8 cellular contexts compared by ENCODE assay signal in the genomic region with DNA sequence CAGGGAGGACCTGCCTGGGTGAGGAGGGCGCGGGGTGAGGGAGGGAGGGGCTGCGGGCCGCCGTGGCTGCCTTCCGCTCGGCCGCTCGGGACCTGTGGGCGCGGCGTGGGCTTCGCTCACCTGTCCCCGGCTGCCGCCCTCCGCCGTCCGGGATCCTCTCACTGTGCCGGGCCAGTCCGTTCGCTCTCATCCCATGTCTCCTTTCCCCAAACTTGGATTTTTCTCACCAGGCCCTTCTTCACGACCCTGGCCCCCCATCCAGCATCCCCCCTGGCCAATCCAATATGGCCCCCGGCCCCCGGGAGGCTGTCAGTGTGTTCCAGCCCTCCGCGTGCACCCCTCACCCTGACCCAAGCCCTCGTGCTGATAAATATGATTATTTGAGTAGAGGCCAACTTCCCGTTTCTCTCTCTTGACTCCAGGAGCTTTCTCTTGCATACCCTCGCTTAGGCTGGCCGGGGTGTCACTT. TPM values are rescaled to one million over a fixed set of nuclear protein-coding genes. Genes with fewer than 3 reads are reported as not detected.
DNase-seq lines count a peak whose midpoint lies in the region; ATAC-seq, FAIRE-seq and TF ChIP-seq lines count a peak whose summit lies in the region.

No MANE protein-coding gene starts in this region.

- peak overlapping the region; percentile 86 for H2AFZ ChIP-seq in keratinocyte (ENCODE audit: control insufficient read depth, low read length)

- H3K4me1 Mint-ChIP-seq in CD8-positive, alpha-beta memory T cell, result peaks cover 37 to 49% (median 43%) of the 10 kb centered on the region in 3 donors
- H3K4me1 Mint-ChIP-seq in IgD-negative memory B cell, result peaks cover 12 to 31% (median 17%) of the 10 kb centered on the region in 3 donors

- peaks cover 0 to 18% (median 0%) of the 10 kb centered on the region in 3 donors for H3K36me3 Mint-ChIP-seq in CD8-positive, alpha-beta memory T cell
- H3K36me3 Mint-ChIP-seq in IgD-negative memory B cell, result no peaks in the 10 kb centered on the region

- peaks cover 18% of the 10 kb centered on the region for H3K79me2 ChIP-seq in keratinocyte (ENCODE audit: control insufficient read depth, insufficient read depth, low read length)

- FAIRE-seq in keratinocyte (lab: Jason Lieb, UNC), result no peak

- CTCF ChIA-PET in CD8-positive, alpha-beta memory T cell (lab: Charles Lee), result interaction anchor here (0.7 to 5.2 kb wide), 7 partner anchors 8 to 90 kb away, joined by 3 to 28 read pairs (median 4); partner anchors contain the start of genes NOL9 and TAS1R1

- peak overlapping the region; percentile 89 to 99 (median 96) for H3K4me3 Mint-ChIP-seq in CD8-positive, alpha-beta memory T cell
- H3K4me3 Mint-ChIP-seq in IgD-negative memory B cell, result peak overlapping the region; percentile 89 to 99 (median 96)

- under 1% methylated on average over 23 of the region's 30 CpGs for WGBS in suprapubic skin

- H3K27ac Mint-ChIP-seq in CD8-positive, alpha-beta memory T cell, result peak overlapping the region; percentile 87 to 98 (median 98)
- H3K27ac Mint-ChIP-seq in IgD-negative memory B cell, result peak overlapping the region; percentile 88 to 99 (median 97)

- DNase-seq in CD8-positive, alpha-beta memory T cell, result no peak
- no peak for DNase-seq in keratinocyte (ENCODE audit: low read depth, low spot score)
- no peak for DNase-seq in suprapubic skin (ENCODE audit: low spot score in 2 of 2)
- no peak for DNase-seq in foreskin melanocyte

- peak overlapping the region; percentile 88 for H3K27ac ChIP-seq in CD8-positive, alpha-beta memory T cell (ENCODE audit: low read depth, low read length)
- H3K27ac ChIP-seq in angular gyrus (ENCODE audit: low read depth, low read length) (peak overlapping the region; percentile 94), keratinocyte (ENCODE audit: control insufficient read depth, insufficient read depth, low read length) (peak overlapping the region; percentile 69), suprapubic skin (peak overlapping the region; percentile 92)

- no peak for TF ChIP-seq CTCF in keratinocyte (optimal IDR thresholded peaks at IDR 0.05 in 1 of 3, IDR thresholded peaks at IDR 0.05 in 1 of 3, conservative IDR thresholded peaks at IDR 0.05 in 1 of 3; ENCODE audit: extremely low read depth in 1 of 3, insufficient read depth in 2 of 3, low read length in 3 of 3)
- TF ChIP-seq CTCF in suprapubic skin (IDR thresholded peaks at IDR 0.05), result no peak

- TF ChIP-seq POLR2A in suprapubic skin (IDR thresholded peaks at IDR 0.05) (no peak), GM18505 (IDR thresholded peaks at IDR 0.05; ENCODE audit: borderline replicate concordance, extremely low read depth, insufficient read depth, insufficient read length) (no peak)

- no peak for TF ChIP-seq EP300 in suprapubic skin (IDR thresholded peaks at IDR 0.05)

- H3K4me3 ChIP-seq in CD8-positive, alpha-beta memory T cell (ENCODE audit: low read length), result peak overlapping the region; percentile 85
- H3K4me3 ChIP-seq in keratinocyte (ENCODE audit: control insufficient read depth in 2 of 3, extremely low read depth in 1 of 3, insufficient read depth in 2 of 3, low read depth in 1 of 3, low read length in 3 of 3) (peak overlapping the region; percentile 78 to 91 (median 90)), suprapubic skin (peak overlapping the region; percentile 82)

- peak overlapping the region; percentile 82 for H3K4me2 ChIP-seq in keratinocyte (ENCODE audit: control insufficient read depth, extremely low read depth, insufficient read depth, low read depth, low read length)

- H3K27me3 ChIP-seq in CD8-positive, alpha-beta memory T cell (ENCODE audit: insufficient read depth, low read length, poor library complexity, severe bottlenecking), result no peaks in the 10 kb centered on the region
- no peaks in the 10 kb centered on the region for H3K27me3 ChIP-seq in keratinocyte (ENCODE audit: control insufficient read depth, extremely low read depth, insufficient read depth, low read length)
- H3K27me3 ChIP-seq in suprapubic skin, result no peaks in the 10 kb centered on the region

- ATAC-seq in GM18505 (IDR thresholded peaks at IDR 0.05; ENCODE audit: unreplicated experiment) (no peak), GM18502 (IDR thresholded peaks at IDR 0.05; ENCODE audit: poor library complexity, unreplicated experiment) (no peak)

- peaks cover 3% of the 10 kb centered on the region for H4K20me1 ChIP-seq in keratinocyte (ENCODE audit: control insufficient read depth, extremely low read depth, insufficient read depth, low read length)

- H3K9me3 ChIP-seq in CD8-positive, alpha-beta memory T cell (ENCODE audit: low read length), result no peaks in the 10 kb centered on the region
- H3K9me3 ChIP-seq in keratinocyte (ENCODE audit: control insufficient read depth, low read depth, low read length) (no peaks in the 10 kb centered on the region), suprapubic skin (no peaks in the 10 kb centered on the region)

- no peaks in the 10 kb centered on the region for H3K36me3 ChIP-seq in CD8-positive, alpha-beta memory T cell (ENCODE audit: insufficient read depth, low read length)
- H3K36me3 ChIP-seq in keratinocyte (ENCODE audit: control insufficient read depth in 2 of 2, extremely low read depth in 1 of 2, insufficient read depth in 2 of 2, low read length in 2 of 2) (peaks cover 0 to 9% of the 10 kb centered on the region in 2 experiments), suprapubic skin (no peaks in the 10 kb centered on the region)

- POLR2A ChIA-PET in CD8-positive, alpha-beta memory T cell (lab: Charles Lee), result interaction anchor here (0.6 to 4.0 kb wide), 8 partner anchors 9 to 205 kb away, joined by 3 to 64 read pairs (median 3); partner anchors contain the start of genes CAMTA1 and KLHL21

- dilution Hi-C loops in keratinocyte (cut with MboI; ENCODE audit: extremely low pct_ligation_motif_present, low sequenced_read_pairs), result no loop called here

- H3K9me1 ChIP-seq in keratinocyte (ENCODE audit: control insufficient read depth, extremely low read depth, insufficient read depth, low read length), result peaks cover 2% of the 10 kb centered on the region

- H3K9me3 Mint-ChIP-seq in CD8-positive, alpha-beta memory T cell, result no peaks in the 10 kb centered on the region
- H3K9me3 Mint-ChIP-seq in IgD-negative memory B cell, result no peaks in the 10 kb centered on the region

- peaks cover 30% of the 10 kb centered on the region for H3K4me1 ChIP-seq in CD8-positive, alpha-beta memory T cell (ENCODE audit: insufficient read depth, low read length)
- H3K4me1 ChIP-seq in keratinocyte (ENCODE audit: control insufficient read depth, extremely low read depth, insufficient read depth, low read length) (peaks cover 26% of the 10 kb centered on the region), suprapubic skin (peaks cover 42% of the 10 kb centered on the region)

- peak overlapping the region; percentile 83 for H3K9ac ChIP-seq in keratinocyte (ENCODE audit: control insufficient read depth, extremely low read depth, insufficient read depth, low read length)

- H3K27me3 Mint-ChIP-seq in CD8-positive, alpha-beta memory T cell, result no peaks in the 10 kb centered on the region
- no peaks in the 10 kb centered on the region for H3K27me3 Mint-ChIP-seq in IgD-negative memory B cell

RNA-seq across cellular contexts. Expression of gene ZBTB48, which starts 0.4 kb away (rescaled TPM):
- 10 to 100 TPM; 25.0 to 31.7 TPM for total RNA-seq in CD8-positive, alpha-beta memory T cell
- 24.1 TPM for polyA plus RNA-seq in CD8-positive, alpha-beta memory T cell
- polyA plus RNA-seq in IgD-negative memory B cell, result 21.4 TPM
- polyA plus RNA-seq in keratinocyte, result 9.7 to 21.1 TPM (median 10.9 TPM) in 3 replicates
- polyA plus RNA-seq in keratinocyte (2011; ENCODE audit: low read depth), result 13.1 TPM
- polyA plus RNA-seq in keratinocyte (2011; cell fraction: cytosol; rRNA removed), result 5.6 and 9.2 TPM in 2 replicates
- polyA plus RNA-seq in keratinocyte (2011; cell fraction: nucleus; rRNA removed), result 28.2 and 30.9 TPM in 2 replicates
- 11.5 and 12.6 TPM in 2 replicates for polyA plus RNA-seq in keratinocyte (2012; ENCODE audit: low replicate concordance)
- polyA minus RNA-seq in keratinocyte, result 12.6 to 19.0 TPM (median 16.8 TPM) in 3 replicates
- 25.7 TPM for polyA minus RNA-seq in keratinocyte (2011; cell fraction: cytosol; rRNA and poly(A)+ RNA removed)
- polyA minus RNA-seq in keratinocyte (2011; cell fraction: nucleus; rRNA and poly(A)+ RNA removed), result 17.1 and 28.2 TPM in 2 replicates
- total RNA-seq in suprapubic skin, result 10 to 100 TPM; 17.8 to 26.7 (median 21.6) TPM

RNA-seq across cellular contexts. Expression of gene KLHL21, which starts 22.5 kb away (rescaled TPM):
- 10 to 100 TPM; 36.4 to 37.3 TPM for total RNA-seq in CD8-positive, alpha-beta memory T cell
- 31.6 TPM for polyA plus RNA-seq in CD8-positive, alpha-beta memory T cell
- polyA plus RNA-seq in IgD-negative memory B cell (12.1 TPM), keratinocyte (24.8 to 51.0 TPM (median 32.8 TPM) in 3 replicates)
- polyA plus RNA-seq in keratinocyte (2011; ENCODE audit: low read depth), result 40.9 TPM
- 21.0 and 28.6 TPM in 2 replicates for polyA plus RNA-seq in keratinocyte (2011; cell fraction: cytosol; rRNA removed)
- 92.1 and 94.8 TPM in 2 replicates for polyA plus RNA-seq in keratinocyte (2011; cell fraction: nucleus; rRNA removed)
- 61.1 and 71.4 TPM in 2 replicates for polyA plus RNA-seq in keratinocyte (2012; ENCODE audit: low replicate concordance)
- 45.2 to 103 TPM (median 54.5 TPM) in 3 replicates for polyA minus RNA-seq in keratinocyte
- polyA minus RNA-seq in keratinocyte (2011; cell fraction: cytosol; rRNA and poly(A)+ RNA removed), result 99.4 TPM
- polyA minus RNA-seq in keratinocyte (2011; cell fraction: nucleus; rRNA and poly(A)+ RNA removed), result 96.4 and 111 TPM in 2 replicates
- 100 to 1,000 TPM; 105 to 125 (median 118) TPM for total RNA-seq in suprapubic skin

RNA-seq across cellular contexts. Expression of gene TAS1R1, which starts 25.0 kb away (rescaled TPM):
- total RNA-seq in CD8-positive, alpha-beta memory T cell, result not detected
- polyA plus RNA-seq in CD8-positive, alpha-beta memory T cell, result not detected
- polyA plus RNA-seq in IgD-negative memory B cell, result not detected
- polyA plus RNA-seq in keratinocyte, result not detected in 3 replicates
- not detected for polyA plus RNA-seq in keratinocyte (2011; ENCODE audit: low read depth)
- not detected in 2 replicates for polyA plus RNA-seq in keratinocyte (2011; cell fraction: cytosol; rRNA removed)
- not detected in 2 replicates for polyA plus RNA-seq in keratinocyte (2011; cell fraction: nucleus; rRNA removed)
- polyA plus RNA-seq in keratinocyte (2012; ENCODE audit: low replicate concordance), result 0.17 TPM in 1 of 2 replicates, not detected in the other
- polyA minus RNA-seq in keratinocyte, result not detected in 3 replicates
- polyA minus RNA-seq in keratinocyte (2011; cell fraction: cytosol; rRNA and poly(A)+ RNA removed), result not detected
- not detected in 2 replicates for polyA minus RNA-seq in keratinocyte (2011; cell fraction: nucleus; rRNA and poly(A)+ RNA removed)
- total RNA-seq in suprapubic skin, result under 1 TPM in 2 of 4 donors, not detected in 2; 0.40 to 0.45 TPM

RNA-seq across cellular contexts. Expression of gene NOL9, which starts 25.8 kb away (rescaled TPM):
- 10 to 100 TPM; 55.8 to 57.8 TPM for total RNA-seq in CD8-positive, alpha-beta memory T cell
- polyA plus RNA-seq in CD8-positive, alpha-beta memory T cell, result 18.2 TPM
- polyA plus RNA-seq in IgD-negative memory B cell (18.1 TPM), keratinocyte (13.7 to 24.6 TPM (median 23.2 TPM) in 3 replicates)
- polyA plus RNA-seq in keratinocyte (2011; ENCODE audit: low read depth), result 6.0 TPM
- 10.7 and 21.0 TPM in 2 replicates for polyA plus RNA-seq in keratinocyte (2011; cell fraction: cytosol; rRNA removed)
- polyA plus RNA-seq in keratinocyte (2011; cell fraction: nucleus; rRNA removed), result 35.6 and 37.3 TPM in 2 replicates
- 5.6 and 9.4 TPM in 2 replicates for polyA plus RNA-seq in keratinocyte (2012; ENCODE audit: low replicate concordance)
- polyA minus RNA-seq in keratinocyte, result 13.0 to 31.4 TPM (median 25.7 TPM) in 3 replicates
- 10.7 TPM for polyA minus RNA-seq in keratinocyte (2011; cell fraction: cytosol; rRNA and poly(A)+ RNA removed)
- 19.4 and 35.4 TPM in 2 replicates for polyA minus RNA-seq in keratinocyte (2011; cell fraction: nucleus; rRNA and poly(A)+ RNA removed)
- 10 to 100 TPM; 19.4 to 33.6 (median 27.5) TPM for total RNA-seq in suprapubic skin

RNA-seq across cellular contexts. Expression of gene PHF13, which starts 33.4 kb away (rescaled TPM):
- total RNA-seq in CD8-positive, alpha-beta memory T cell, result 10 to 100 TPM; 12.5 to 14.0 TPM
- polyA plus RNA-seq in CD8-positive, alpha-beta memory T cell, result 4.9 TPM
- polyA plus RNA-seq in IgD-negative memory B cell (5.3 TPM), keratinocyte (2.4 to 8.3 TPM (median 4.5 TPM) in 3 replicates)
- polyA plus RNA-seq in keratinocyte (2011; ENCODE audit: low read depth), result 5.5 TPM
- polyA plus RNA-seq in keratinocyte (2011; cell fraction: cytosol; rRNA removed), result 4.1 and 4.2 TPM in 2 replicates
- 13.6 and 13.9 TPM in 2 replicates for polyA plus RNA-seq in keratinocyte (2011; cell fraction: nucleus; rRNA removed)
- 9.5 and 18.7 TPM in 2 replicates for polyA plus RNA-seq in keratinocyte (2012; ENCODE audit: low replicate concordance)
- 2.9 to 4.9 TPM (median 4.6 TPM) in 3 replicates for polyA minus RNA-seq in keratinocyte
- polyA minus RNA-seq in keratinocyte (2011; cell fraction: cytosol; rRNA and poly(A)+ RNA removed), result 3.1 TPM
- 5.7 and 7.1 TPM in 2 replicates for polyA minus RNA-seq in keratinocyte (2011; cell fraction: nucleus; rRNA and poly(A)+ RNA removed)
- 10 to 100 TPM; 12.6 to 21.7 (median 17.0) TPM for total RNA-seq in suprapubic skin
